ENCODE assay signal across 20 cellular contexts in genomic region chr12:98763656-98764055, GRCh38.
DNase-seq lines count a peak whose midpoint lies in the region; ATAC-seq and TF ChIP-seq lines count a peak whose summit lies in the region.
"Had no signal": no experiment of that assay in that cellular context is flagged by ENCODE, and none has a peak within 500 bp of the region (broad histone marks: within the 10 kb centered on the region; RNA-seq: fewer than 3 reads in every experiment).

No MANE protein-coding gene starts in this region.

- intact Hi-C loops in mammary epithelial cell (cut with micrococcal nuclease): no loop called here
- intact Hi-C loops in MCF 10A (cut with micrococcal nuclease): no loop called here

- H2AFZ ChIP-seq in mammary epithelial cell (ENCODE audit: low read depth, low read length): no peak overlapping the region
- H2AFZ ChIP-seq: GM23248 had no signal

- BruUV-seq in mammary epithelial cell (replicated peaks; lab: Mats Ljungman, UMichigan) (no TSS peak), MCF 10A (replicated peaks; lab: Mats Ljungman, UMichigan) (no TSS peak)

- no peaks in the 10 kb centered on the region for H3K9me3 Mint-ChIP-seq in MCF 10A (ENCODE audit: unreplicated experiment)
- no peaks in the 10 kb centered on the region for H3K9me3 Mint-ChIP-seq in naive thymus-derived CD8-positive, alpha-beta T cell
- H3K9me3 Mint-ChIP-seq: CD4-positive, alpha-beta T cell; CD8-positive, alpha-beta memory T cell had no signal

- no peak overlapping the region for H3K27ac Mint-ChIP-seq in MCF 10A (ENCODE audit: low read depth, unreplicated experiment)
- H3K27ac Mint-ChIP-seq in naive thymus-derived CD8-positive, alpha-beta T cell: no peak overlapping the region
- H3K27ac Mint-ChIP-seq: CD14-positive monocyte; CD4-positive, alpha-beta T cell; CD8-positive, alpha-beta memory T cell had no signal

- H3K79me2 ChIP-seq in mammary epithelial cell (ENCODE audit: insufficient read depth, low read length): no peaks in the 10 kb centered on the region

- POLR2A ChIA-PET in MCF 10A (lab: Yijun Ruan, JAX): no interaction called here
- POLR2A ChIA-PET in naive thymus-derived CD8-positive, alpha-beta T cell (lab: Charles Lee): no interaction called here

- H3K4me1 Mint-ChIP-seq in MCF 10A (ENCODE audit: insufficient read depth, unreplicated experiment): no peaks in the 10 kb centered on the region
- no peaks in the 10 kb centered on the region for H3K4me1 Mint-ChIP-seq in naive thymus-derived CD8-positive, alpha-beta T cell
- H3K4me1 Mint-ChIP-seq: CD14-positive monocyte; CD8-positive, alpha-beta memory T cell had no signal

- H3K36me3 ChIP-seq in mammary epithelial cell (ENCODE audit: insufficient read depth, low read length): no peaks in the 10 kb centered on the region
- H3K36me3 ChIP-seq: BE2C had no signal

- WGBS in mammary epithelial cell (ENCODE audit: low coverage, missing lambda C conversion rate): 63% methylated on average over 4 of the region's 4 CpGs

- no peak overlapping the region for H3K4me3 ChIP-seq in mammary epithelial cell (replicated peaks in 1 of 3; ENCODE audit: insufficient read depth in 1 of 3, low read depth in 2 of 3, low read length in 3 of 3)
- H3K4me3 ChIP-seq: BLaER1 treated with 17β-estradiol and CSF1 and Interleukin-3, amounts not matched to agents 10 nM and 100 nM; GM12878; GM23248 had no signal

- no peak overlapping the region for H3K4me2 ChIP-seq in mammary epithelial cell (ENCODE audit: insufficient read depth, low read depth, low read length)
- H3K4me2 ChIP-seq: BLaER1 treated with 17β-estradiol and CSF1 and Interleukin-3, amounts not matched to agents 10 nM and 100 nM had no signal

- in situ Hi-C loops in mammary epithelial cell (cut with MboI; ENCODE audit: low sequenced_read_pairs in 2 of 2): no loop called here

- H3K27me3 ChIP-seq in mammary epithelial cell (ENCODE audit: insufficient read depth, low read length): no peaks in the 10 kb centered on the region
- H3K27me3 ChIP-seq: BLaER1 treated with 17β-estradiol and CSF1 and Interleukin-3, amounts not matched to agents 10 nM and 100 nM had no signal

- no peaks in the 10 kb centered on the region for H3K27me3 Mint-ChIP-seq in MCF 10A (ENCODE audit: insufficient read depth, unreplicated experiment)
- H3K27me3 Mint-ChIP-seq in naive thymus-derived CD8-positive, alpha-beta T cell: peaks cover 0 to 12% (median 6%) of the 10 kb centered on the region in 5 donors

- TF ChIP-seq CTCF in mammary epithelial cell (conservative IDR thresholded peaks at IDR 0.05 in 1 of 2, IDR thresholded peaks at IDR 0.05 in 1 of 2; ENCODE audit: extremely low read depth in 1 of 2, insufficient read depth in 1 of 2, low read depth in 1 of 2, low read length in 2 of 2) (no peak), MCF 10A (IDR thresholded peaks at IDR 0.05; ENCODE audit: unreplicated experiment) (no peak)

- H3K9me3 ChIP-seq in mammary epithelial cell (replicated peaks; ENCODE audit: insufficient read depth, low read length): no peaks in the 10 kb centered on the region
- H3K9me3 ChIP-seq: BE2C; BLaER1 treated with 17β-estradiol and CSF1 and Interleukin-3, amounts not matched to agents 10 nM and 100 nM had no signal

- H3K4me1 ChIP-seq in mammary epithelial cell (ENCODE audit: insufficient read depth, low read length): no peaks in the 10 kb centered on the region
- H3K4me1 ChIP-seq: BE2C; BLaER1 treated with 17β-estradiol and CSF1 and Interleukin-3, amounts not matched to agents 10 nM and 100 nM had no signal

- no peak overlapping the region for H3K27ac ChIP-seq in mammary epithelial cell (ENCODE audit: insufficient read depth, low read depth, low read length)
- H3K27ac ChIP-seq: 22Rv1; BLaER1 treated with 17β-estradiol and CSF1 and Interleukin-3, amounts not matched to agents 10 nM and 100 nM; GM23248 had no signal

- peak; percentile 39 for ATAC-seq in esophagus mucosa
- ATAC-seq in naive thymus-derived CD8-positive, alpha-beta T cell: no peak
- ATAC-seq: GM12878 had no signal

- H4K20me1 ChIP-seq in mammary epithelial cell (ENCODE audit: insufficient read depth, low read length): no peaks in the 10 kb centered on the region
- H4K20me1 ChIP-seq: BLaER1 treated with 17β-estradiol and CSF1 and Interleukin-3, amounts not matched to agents 10 nM and 100 nM had no signal

- dilution Hi-C loops in mammary epithelial cell (cut with HindIII; ENCODE audit: low sequenced_read_pairs): no loop called here

- H3K9ac ChIP-seq in mammary epithelial cell (ENCODE audit: insufficient read depth, low read length): no peak overlapping the region
- H3K9ac ChIP-seq: BLaER1 treated with 17β-estradiol and CSF1 and Interleukin-3, amounts not matched to agents 10 nM and 100 nM; GM23248 had no signal

- peak; percentile 62 for DNase-seq in mammary epithelial cell
- DNase-seq in MCF 10A (ENCODE audit: unreplicated experiment): no peak
- peak; percentile 18 for DNase-seq in kidney tubule cell (ENCODE audit: low spot score)
- no peak for DNase-seq in Ammon's horn (ENCODE audit: low spot score)
- no peak for DNase-seq in naive thymus-derived CD8-positive, alpha-beta T cell
- DNase-seq: BE2C; CD4-positive, alpha-beta T cell; CD8-positive, alpha-beta memory T cell; DMS 273 treated with DMSO at 0.1 percent for 48 hours; DMS79; EL; GDM1; GM23248; H7; HCEC 1CT had no signal

- CTCF ChIA-PET in mammary epithelial cell (lab: Charles Lee; ENCODE audit: low non-redundant PET) (no interaction called here), MCF 10A (lab: Yijun Ruan, JAX) (no interaction called here)

- H3K36me3 Mint-ChIP-seq in MCF 10A (ENCODE audit: insufficient read depth, unreplicated experiment): no peaks in the 10 kb centered on the region
- no peaks in the 10 kb centered on the region for H3K36me3 Mint-ChIP-seq in naive thymus-derived CD8-positive, alpha-beta T cell
- H3K36me3 Mint-ChIP-seq: CD14-positive monocyte; CD8-positive, alpha-beta memory T cell had no signal

- no peak overlapping the region for H3K4me3 Mint-ChIP-seq in MCF 10A (ENCODE audit: unreplicated experiment)
- no peak overlapping the region for H3K4me3 Mint-ChIP-seq in naive thymus-derived CD8-positive, alpha-beta T cell
- H3K4me3 Mint-ChIP-seq: CD14-positive monocyte; CD4-positive, alpha-beta T cell; CD8-positive, alpha-beta memory T cell had no signal

Comparison
In these comparisons a context has a peak if more than half of its experiments do, and no peak if none do; other contexts are left out.
1. DNase-seq: peak in mammary epithelial cell (single experiment) and kidney tubule cell (single experiment); none in MCF 10A (single experiment), Ammon's horn (single experiment) and naive thymus-derived CD8-positive, alpha-beta T cell (0 of 10).